In genomic region chr10:22315455-22316285, GRCh38 we compare ENCODE assay signal across 9 cellular contexts. TPM values are rescaled to one million over a fixed set of nuclear protein-coding genes. Genes with fewer than 3 reads are reported as not detected.
A peak's percentile ranks its signal among the peaks of the same experiment; 100 is the strongest.
DNase-seq lines count a peak whose midpoint lies in the region; TF ChIP-seq lines count a peak whose summit lies in the region.
"Had no signal": no experiment of that assay in that cellular context is flagged by ENCODE, and none has a peak within 500 bp of the region (broad histone marks: within the 10 kb centered on the region; RNA-seq: fewer than 3 reads in every experiment).

No MANE protein-coding gene starts in this region.

- H3K4me3 ChIP-seq in HEK293 (ENCODE audit: low read depth, low read length) (peak overlapping the region; percentile 75), choroid plexus epithelial cell (ENCODE audit: low read depth, low read length) (peak overlapping the region; percentile 83), mesodermal cell (ENCODE audit: extremely low read depth, insufficient read depth, low read length, poor library complexity, severe bottlenecking) (peak overlapping the region; percentile 62), uterus (peak overlapping the region; percentile 65 to 94)

- CTCF ChIA-PET in HEK293 (lab: Yijun Ruan, JAX): interaction anchor here (0.7 to 1.2 kb wide), 7 partner anchors 83 to 818 kb away, joined by 3 read pairs; partner anchors contain the start of gene EBLN1

- peak; percentile 51 for DNase-seq in NCI-H345 (lab: John Stamatoyannopoulos, UW)
- DNase-seq in NCI-H345 treated with DMSO at 0.1 percent for 48 hours (lab: John Stamatoyannopoulos, UW; ENCODE audit: unreplicated experiment): no peak
- peak; percentile 25 for DNase-seq in NCI-H128 (lab: John Stamatoyannopoulos, UW; ENCODE audit: unreplicated experiment)
- DNase-seq in choroid plexus epithelial cell (ENCODE audit: low read depth): peak; percentile 15
- no peak for DNase-seq in uterus
- DNase-seq in NCI-H226: no peak

- H3K27me3 ChIP-seq in uterus: no peaks in the 10 kb centered on the region

- no peak for TF ChIP-seq CTCF in HEK293 (tag by site-specific recombination; IDR thresholded peaks at IDR 0.05)
- TF ChIP-seq CTCF in choroid plexus epithelial cell (conservative IDR thresholded peaks at IDR 0.05; ENCODE audit: low read depth, low read length): no peak
- TF ChIP-seq CTCF in uterus (IDR thresholded peaks at IDR 0.05): no peak

- intact Hi-C loops in uterus (cut with DNase I; ENCODE audit: low total_unique reads): no loop called here

- H3K36me3 ChIP-seq in HEK293 (ENCODE audit: control insufficient read depth in 2 of 2, insufficient read depth in 1 of 2, low read length in 2 of 2) (no peaks in the 10 kb centered on the region), mesodermal cell (ENCODE audit: control insufficient read depth, insufficient read depth, low read length) (no peaks in the 10 kb centered on the region), uterus (no peaks in the 10 kb centered on the region)

- H3K9me3 ChIP-seq in HEK293 (ENCODE audit: control insufficient read depth, insufficient read depth, low read depth, low read length) (no peaks in the 10 kb centered on the region), mesodermal cell (ENCODE audit: control insufficient read depth, low read length) (no peaks in the 10 kb centered on the region), uterus (no peaks in the 10 kb centered on the region)

- 0 to 1% methylated on average over 39 to 41 of the region's 53 CpGs for WGBS in mesodermal cell (ENCODE audit: insufficient coverage in 2 of 2), 2 experiments

- peaks cover 14% of the 10 kb centered on the region; the same call in 1 of the 2 replicates for H3K4me1 ChIP-seq in HEK293 (ENCODE audit: control insufficient read depth, insufficient read depth, low read length)
- no peaks in the 10 kb centered on the region for H3K4me1 ChIP-seq in mesodermal cell (ENCODE audit: control insufficient read depth, insufficient read depth, low read length, poor library complexity, severe bottlenecking)
- H3K4me1 ChIP-seq in uterus: peaks cover 3 to 7% of the 10 kb centered on the region in 2 donors

- H3K27ac ChIP-seq in HEK293 (ENCODE audit: extremely low read depth, low read depth, low read length) (peak overlapping the region; percentile 96), mesodermal cell (ENCODE audit: low read depth, low read length, severe bottlenecking) (peak overlapping the region; percentile 41), uterus (peak overlapping the region; percentile 94)

- no peak for TF ChIP-seq POLR2A in uterus (IDR thresholded peaks at IDR 0.05)

- POLR2A ChIA-PET in HEK293 (lab: Yijun Ruan, JAX): interaction anchor here (1.0 to 4.5 kb wide), 12 partner anchors 8 to 319 kb away, joined by 3 to 37 read pairs (median 6); partner anchors contain the start of genes DNAJC1 and SPAG6

TF ChIP-seq in HEK293, 187 proteins besides CTCF, POLR2A, EP300 and RAD21 (continues in another document):
- TF ChIP-seq ZNF501 (tag by site-specific recombination; IDR thresholded peaks at IDR 0.05) (no peak), SCRT2 (tag by site-specific recombination; IDR thresholded peaks at IDR 0.05) (no peak), KLF9 (tag by site-specific recombination; IDR thresholded peaks at IDR 0.05; ENCODE audit: low read depth) (peak; percentile 65; the same call in 1 of the 2 replicates), YY2 (tag by site-specific recombination; IDR thresholded peaks at IDR 0.05) (no peak; the same call in 1 of the 2 replicates), ZNF24 (tag by site-specific recombination; IDR thresholded peaks at IDR 0.05) (peak; percentile 62; the same call in 1 of the 2 replicates), ZBTB10 (tag by site-specific recombination; IDR thresholded peaks at IDR 0.05) (no peak), OVOL3 (tag by site-specific recombination; IDR thresholded peaks at IDR 0.05) (0 out of 2 replicates have a peak, but pooled peaks have one; percentile 50), SP3 (tag by site-specific recombination; IDR thresholded peaks at IDR 0.05) (no peak), ZNF292 (tag by site-specific recombination; IDR thresholded peaks at IDR 0.05; ENCODE audit: borderline replicate concordance, low read depth) (no peak), PRDM1 (tag by site-specific recombination; IDR thresholded peaks at IDR 0.05) (no peak), SALL2 (tag by site-specific recombination; IDR thresholded peaks at IDR 0.05; ENCODE audit: borderline replicate concordance) (no peak), GLI2 (tag by site-specific recombination; IDR thresholded peaks at IDR 0.05; ENCODE audit: borderline replicate concordance, low read depth) (no peak), ZFP69B (tag by site-specific recombination; IDR thresholded peaks at IDR 0.05) (peak; percentile 67), TCF7L2 (IDR thresholded peaks at IDR 0.05; ENCODE audit: borderline replicate concordance, low read depth, low read length) (no peak), ZSCAN16 (tag by site-specific recombination; IDR thresholded peaks at IDR 0.05) (no peak), ZBTB21 (tag by site-specific recombination; IDR thresholded peaks at IDR 0.05) (0 out of 2 replicates have a peak, but pooled peaks have one; percentile 32), ZBTB17 (tag by site-specific recombination; IDR thresholded peaks at IDR 0.05) (peak; percentile 74), ZNF423 (tag by site-specific recombination; IDR thresholded peaks at IDR 0.05) (no peak), ZNF521 (tag by site-specific recombination; IDR thresholded peaks at IDR 0.05) (no peak), ZNF518A (tag by site-specific recombination; conservative IDR thresholded peaks at IDR 0.05; ENCODE audit: low read depth) (0 out of 2 replicates have a peak, but pooled peaks have one; percentile 13), ZNF433 (tag by site-specific recombination; IDR thresholded peaks at IDR 0.05; ENCODE audit: low read depth) (no peak)

RNA-seq across cellular contexts. Expression of gene COMMD3, which starts 0.5 kb away (rescaled TPM):
- 19.9 TPM for polyA plus RNA-seq in mesodermal cell (2013, experiment 1 of 2)
- 30.5 TPM for polyA plus RNA-seq in mesodermal cell (2013, experiment 2 of 2)
- 10 to 100 TPM in 3 of 4 donors, 1 to 10 TPM in 1; 7.4 to 39.5 (median 25.8) TPM for total RNA-seq in uterus

RNA-seq across cellular contexts. Expression of gene BMI1, which starts 5.2 kb away (rescaled TPM):
- polyA plus RNA-seq in mesodermal cell (2013, experiment 1 of 2): 16.6 TPM
- 24.3 TPM for polyA plus RNA-seq in mesodermal cell (2013, experiment 2 of 2)
- 10 to 100 TPM; 50.2 to 85.7 (median 64.7) TPM for total RNA-seq in uterus

RNA-seq across cellular contexts. Expression of gene SPAG6, which starts 29.6 kb away (rescaled TPM):
- polyA plus RNA-seq in mesodermal cell (2013, experiment 1 of 2): 0.18 TPM
- polyA plus RNA-seq in mesodermal cell (2013, experiment 2 of 2): 0.20 TPM
- total RNA-seq in uterus: 1 to 10 TPM in 1 of 4 donors, under 1 TPM in 2, not detected in 1; 0.29 to 3.9 (median 0.49) TPM
- total RNA-seq: glomerular endothelial cell had no signal

Comparison
In these comparisons a context has a peak if more than half of its experiments do, and no peak if none do; other contexts are left out.
1. DNase-seq: peak in NCI-H345 (single experiment), NCI-H128 (single experiment) and choroid plexus epithelial cell (single experiment); none in NCI-H345 treated with DMSO at 0.1 percent for 48 hours (single experiment), uterus (0 of 2) and NCI-H226 (single experiment).
2. H3K27ac ChIP-seq: peak in every context shown above with its lines; median percentile 96 in HEK293; 94 in uterus; 41 in mesodermal cell.
3. Peak in every context shown above with its lines, with median percentiles within 50 percentile points of each other: H3K4me3 ChIP-seq.